Comparison of ENCODE assay signal across 8 cellular contexts in genomic region chr9:137205126-137206069, GRCh38. TPM values are rescaled to one million over a fixed set of nuclear protein-coding genes. Genes with fewer than 3 reads are reported as not detected.
DNase-seq lines count a peak whose midpoint lies in the region; ATAC-seq and TF ChIP-seq lines count a peak whose summit lies in the region.

TSS of gene NDOR1 (plus strand) at chr9:137205700. CDS start at chr9:137205778, 78 bp downstream.
TSS of gene TMEM203 (minus strand) at chr9:137205648. CDS start at chr9:137205414, 234 bp downstream.

- intact Hi-C loops in Caco-2 (cut with micrococcal nuclease; ENCODE audit: unreplicated experiment): no loop called here

- H3K36me3 ChIP-seq in Caco-2 (ENCODE audit: control insufficient read depth, insufficient read depth, low read length): no peaks in the 10 kb centered on the region; the same call in 1 of the 2 replicates
- H3K36me3 ChIP-seq in neutrophil: no peaks in the 10 kb centered on the region

- no peaks in the 10 kb centered on the region for H3K9me3 Mint-ChIP-seq in Caco-2 (ENCODE audit: unreplicated experiment)

- peak within 1 kb of the TSS; percentile 92 for H3K4me3 Mint-ChIP-seq in Caco-2 (ENCODE audit: unreplicated experiment)

- ATAC-seq in GM21723 (IDR thresholded peaks at IDR 0.05; ENCODE audit: unreplicated experiment): peak; percentile 49

- H3K27ac Mint-ChIP-seq in Caco-2 (ENCODE audit: unreplicated experiment): peak within 1 kb of the TSS; percentile 94

- CTCF ChIA-PET in Caco-2 (lab: Charles Lee): no interaction called here

- H3K9me3 ChIP-seq in Caco-2: no peaks in the 10 kb centered on the region
- no peaks in the 10 kb centered on the region for H3K9me3 ChIP-seq in neutrophil

- peak within 1 kb of the TSS; percentile 88 for H3K27ac ChIP-seq in neutrophil

- peaks cover 12% of the 10 kb centered on the region for H3K4me1 Mint-ChIP-seq in Caco-2 (ENCODE audit: low read depth, unreplicated experiment)

- H3K4me3 ChIP-seq in Caco-2 (ENCODE audit: low read depth, low read length) (peak within 1 kb of the TSS; percentile 89), neutrophil (ENCODE audit: low read depth in 1 of 2, low read length in 1 of 2) (peak within 1 kb of the TSS; percentile 94 to 99)

- TF ChIP-seq CTCF in Caco-2 (IDR thresholded peaks at IDR 0.05; ENCODE audit: insufficient read depth in 1 of 2, low read depth in 1 of 2, low read length in 1 of 2, severe bottlenecking in 1 of 2, unreplicated experiment in 1 of 2) (no peak), neutrophil (IDR thresholded peaks at IDR 0.05) (no peak)

- H3K27me3 Mint-ChIP-seq in Caco-2 (ENCODE audit: insufficient read depth, unreplicated experiment): no peaks in the 10 kb centered on the region

- H3K4me1 ChIP-seq in Caco-2: peaks cover 19% of the 10 kb centered on the region
- peaks cover 41 to 45% of the 10 kb centered on the region in 2 experiments for H3K4me1 ChIP-seq in neutrophil (ENCODE audit: control insufficient read depth in 1 of 2, insufficient read depth in 1 of 2, low read depth in 1 of 2, low read length in 1 of 2)

- no TSS peak for BruUV-seq in Caco-2 (replicated peaks; lab: Mats Ljungman, UMichigan)

- POLR2A ChIA-PET in Caco-2 (lab: Charles Lee): interaction anchor here (0.6 to 1.1 kb wide), 4 partner anchors 13 to 61 kb away, joined by 3 to 4 read pairs (median 3); no protein-coding TSS in a partner anchor

- DNase-seq in Caco-2 (peak; percentile 88 to 91), MV-4-11 (lab: John Stamatoyannopoulos, UW) (peak; percentile 65), SKM-1 treated with dmso at 0.1 percent for 144 hours (lab: John Stamatoyannopoulos, UW; ENCODE audit: unreplicated experiment) (peak; percentile 65), germinal center (ENCODE audit: low spot score) (peak; percentile 92), stromal cell of bone marrow (ENCODE audit: low read depth) (peak; percentile 73)
- DNase-seq in activated naive CD4-positive, alpha-beta T cell treated with anti-CD3 and anti-CD28 coated beads, Interleukin-2, amount 50 U/mL, for 16 hours: peak; percentile 95

- H3K27me3 ChIP-seq in Caco-2 (replicated peaks; ENCODE audit: control insufficient read depth, insufficient read depth, low read length) (no peaks in the 10 kb centered on the region), neutrophil (no peaks in the 10 kb centered on the region)

- H3K36me3 Mint-ChIP-seq in Caco-2 (ENCODE audit: insufficient read depth, unreplicated experiment): peaks cover 46% of the 10 kb centered on the region

RNA-seq across cellular contexts. Expression of gene NDOR1, which starts in this region (rescaled TPM):
- total RNA-seq in Caco-2 (2022): 29.0 and 31.8 TPM in 2 replicates

RNA-seq across cellular contexts. Expression of gene TMEM203, which starts in this region (rescaled TPM):
- total RNA-seq in Caco-2 (2022): 36.9 and 38.4 TPM in 2 replicates

Comparison
In these comparisons a context has a peak if more than half of its experiments do, and no peak if none do; other contexts are left out.
1. Peak in every context shown above with its lines: DNase-seq, ATAC-seq, H3K4me3 ChIP-seq and H3K27ac ChIP-seq.